In the genomic region with DNA sequence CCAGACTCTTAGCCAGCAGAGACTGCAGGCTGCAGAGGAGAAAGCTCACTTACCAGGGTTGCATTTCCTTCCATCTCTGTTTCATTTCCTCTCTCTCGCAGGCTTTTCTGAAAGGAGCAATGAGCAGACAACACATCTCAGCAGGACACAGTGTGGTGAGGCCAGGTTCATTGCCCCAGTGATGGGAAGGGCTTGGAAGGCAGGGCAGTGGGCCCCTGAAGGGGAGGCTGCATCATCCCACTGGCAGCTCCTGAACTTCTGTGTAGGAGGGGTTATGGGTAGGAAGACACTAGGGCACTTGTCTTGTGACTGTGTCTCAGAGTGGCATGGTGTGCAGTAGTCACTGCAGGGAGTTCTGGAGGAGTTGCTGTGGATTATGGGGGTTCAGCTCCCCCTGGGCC, we compare ENCODE assay signal across 10 cellular contexts.
DNase-seq lines count a peak whose midpoint lies in the region; ATAC-seq and TF ChIP-seq lines count a peak whose summit lies in the region.
"Had no signal": no experiment of that assay in that cellular context is flagged by ENCODE, and none has a peak within 500 bp of the region (broad histone marks: within the 10 kb centered on the region; RNA-seq: fewer than 3 reads in every experiment).

No MANE protein-coding gene starts in this region.

- no peak for TF ChIP-seq POLR2A in uterus (IDR thresholded peaks at IDR 0.05)

- H3K4me3 ChIP-seq in uterus, result no peak overlapping the region

- H3K27ac Mint-ChIP-seq in osteocyte (ENCODE audit: unreplicated experiment), result no peak overlapping the region

- no peak overlapping the region for H3K27ac ChIP-seq in uterus
- H3K27ac ChIP-seq: neutrophil, VCaP had no signal

- no peak overlapping the region for H3K4me3 Mint-ChIP-seq in osteocyte (ENCODE audit: unreplicated experiment)

- H3K4me1 ChIP-seq in uterus, result no peaks in the 10 kb centered on the region

- DNase-seq in osteocyte (ENCODE audit: extremely low spot score, unreplicated experiment), result peak; percentile 66
- no peak for DNase-seq in stimulated activated CD4-positive, alpha-beta T cell treated with anti-CD3 and anti-CD28 coated beads, Interleukin-4, amount 100 ng/mL, for 24 hours
- DNase-seq in uterus, result no peak
- DNase-seq: NCI-H2029 treated with DMSO at 0.1 percent for 48 hours had no signal

- TF ChIP-seq CTCF in osteocyte (IDR thresholded peaks at IDR 0.05) (no peak), uterus (IDR thresholded peaks at IDR 0.05) (no peak)

- ATAC-seq in GM19035 (IDR thresholded peaks at IDR 0.05; ENCODE audit: unreplicated experiment), result peak; percentile 87
- ATAC-seq in HG02588 (IDR thresholded peaks at IDR 0.05; ENCODE audit: unreplicated experiment), result peak; percentile 82
- ATAC-seq in HG03565 (IDR thresholded peaks at IDR 0.05; ENCODE audit: unreplicated experiment), result peak; percentile 95
- no peak for ATAC-seq in SK-N-SH treated with all-trans-retinoic acid at 6 μM for 48 hours

- H3K36me3 ChIP-seq in uterus, result no peaks in the 10 kb centered on the region
- H3K36me3 ChIP-seq: neutrophil had no signal

- no peaks in the 10 kb centered on the region for H3K9me3 Mint-ChIP-seq in osteocyte (ENCODE audit: unreplicated experiment)

- no peaks in the 10 kb centered on the region for H3K4me1 Mint-ChIP-seq in osteocyte (ENCODE audit: unreplicated experiment)

- H3K9me3 ChIP-seq in uterus, result no peaks in the 10 kb centered on the region
- H3K9me3 ChIP-seq: neutrophil had no signal

- H3K27me3 ChIP-seq in uterus, result no peaks in the 10 kb centered on the region

- H3K36me3 Mint-ChIP-seq in osteocyte (ENCODE audit: unreplicated experiment), result no peaks in the 10 kb centered on the region

- H3K27me3 Mint-ChIP-seq in osteocyte (ENCODE audit: unreplicated experiment), result peaks cover 18% of the 10 kb centered on the region

- intact Hi-C loops in uterus (cut with DNase I; ENCODE audit: low total_unique reads), result no loop called here

TF ChIP-seq in SK-N-SH treated with all-trans-retinoic acid at 6 μM for 48 hours, 23 proteins besides CTCF, POLR2A, EP300 and RAD21:
- TF ChIP-seq ISL1 (CRISPR knock-in tag; IDR thresholded peaks at IDR 0.05) (no peak), GLIS3 (CRISPR knock-in tag; IDR thresholded peaks at IDR 0.05) (no peak), SNAI2 (CRISPR knock-in tag; IDR thresholded peaks at IDR 0.05) (no peak), CSDC2 (CRISPR knock-in tag; IDR thresholded peaks at IDR 0.05) (no peak), ZC3H10 (CRISPR knock-in tag; IDR thresholded peaks at IDR 0.05) (no peak), BACH2 (CRISPR knock-in tag; IDR thresholded peaks at IDR 0.05; ENCODE audit: borderline replicate concordance) (no peak), ZNF8 (CRISPR knock-in tag; IDR thresholded peaks at IDR 0.05) (no peak), OSR1 (CRISPR knock-in tag; IDR thresholded peaks at IDR 0.05) (no peak), PPARA (CRISPR knock-in tag; IDR thresholded peaks at IDR 0.05; ENCODE audit: borderline replicate concordance) (no peak), TOX (CRISPR knock-in tag; IDR thresholded peaks at IDR 0.05; ENCODE audit: borderline replicate concordance) (no peak), ZNF565 (CRISPR knock-in tag; conservative IDR thresholded peaks at IDR 0.05; ENCODE audit: low read depth) (no peak), ZFP30 (CRISPR knock-in tag; IDR thresholded peaks at IDR 0.05) (no peak), ARNTL (CRISPR knock-in tag; IDR thresholded peaks at IDR 0.05; ENCODE audit: borderline replicate concordance, low read depth) (no peak), ZNF70 (CRISPR knock-in tag; IDR thresholded peaks at IDR 0.05) (no peak), TCF4 (CRISPR knock-in tag; IDR thresholded peaks at IDR 0.05; ENCODE audit: borderline replicate concordance) (no peak), ESRRG (CRISPR knock-in tag; IDR thresholded peaks at IDR 0.05) (no peak), ZFP3 (CRISPR knock-in tag; IDR thresholded peaks at IDR 0.05) (no peak)
- TF ChIP-seq, protein P1, sequence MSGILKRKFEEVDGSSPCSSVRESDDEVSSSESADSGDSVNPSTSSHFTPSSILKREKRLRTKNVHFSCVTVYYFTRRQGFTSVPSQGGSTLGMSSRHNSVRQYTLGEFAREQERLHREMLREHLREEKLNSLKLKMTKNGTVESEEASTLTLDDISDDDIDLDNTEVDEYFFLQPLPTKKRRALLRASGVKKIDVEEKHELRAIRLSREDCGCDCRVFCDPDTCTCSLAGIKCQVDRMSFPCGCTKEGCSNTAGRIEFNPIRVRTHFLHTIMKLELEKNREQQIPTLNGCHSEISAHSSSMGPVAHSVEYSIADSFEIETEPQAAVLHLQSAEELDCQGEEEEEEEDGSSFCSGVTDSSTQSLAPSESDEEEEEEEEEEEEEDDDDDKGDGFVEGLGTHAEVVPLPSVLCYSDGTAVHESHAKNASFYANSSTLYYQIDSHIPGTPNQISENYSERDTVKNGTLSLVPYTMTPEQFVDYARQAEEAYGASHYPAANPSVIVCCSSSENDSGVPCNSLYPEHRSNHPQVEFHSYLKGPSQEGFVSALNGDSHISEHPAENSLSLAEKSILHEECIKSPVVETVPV (CRISPR knock-in tag; IDR thresholded peaks at IDR 0.05), result no peak
- TF ChIP-seq, protein P2, sequence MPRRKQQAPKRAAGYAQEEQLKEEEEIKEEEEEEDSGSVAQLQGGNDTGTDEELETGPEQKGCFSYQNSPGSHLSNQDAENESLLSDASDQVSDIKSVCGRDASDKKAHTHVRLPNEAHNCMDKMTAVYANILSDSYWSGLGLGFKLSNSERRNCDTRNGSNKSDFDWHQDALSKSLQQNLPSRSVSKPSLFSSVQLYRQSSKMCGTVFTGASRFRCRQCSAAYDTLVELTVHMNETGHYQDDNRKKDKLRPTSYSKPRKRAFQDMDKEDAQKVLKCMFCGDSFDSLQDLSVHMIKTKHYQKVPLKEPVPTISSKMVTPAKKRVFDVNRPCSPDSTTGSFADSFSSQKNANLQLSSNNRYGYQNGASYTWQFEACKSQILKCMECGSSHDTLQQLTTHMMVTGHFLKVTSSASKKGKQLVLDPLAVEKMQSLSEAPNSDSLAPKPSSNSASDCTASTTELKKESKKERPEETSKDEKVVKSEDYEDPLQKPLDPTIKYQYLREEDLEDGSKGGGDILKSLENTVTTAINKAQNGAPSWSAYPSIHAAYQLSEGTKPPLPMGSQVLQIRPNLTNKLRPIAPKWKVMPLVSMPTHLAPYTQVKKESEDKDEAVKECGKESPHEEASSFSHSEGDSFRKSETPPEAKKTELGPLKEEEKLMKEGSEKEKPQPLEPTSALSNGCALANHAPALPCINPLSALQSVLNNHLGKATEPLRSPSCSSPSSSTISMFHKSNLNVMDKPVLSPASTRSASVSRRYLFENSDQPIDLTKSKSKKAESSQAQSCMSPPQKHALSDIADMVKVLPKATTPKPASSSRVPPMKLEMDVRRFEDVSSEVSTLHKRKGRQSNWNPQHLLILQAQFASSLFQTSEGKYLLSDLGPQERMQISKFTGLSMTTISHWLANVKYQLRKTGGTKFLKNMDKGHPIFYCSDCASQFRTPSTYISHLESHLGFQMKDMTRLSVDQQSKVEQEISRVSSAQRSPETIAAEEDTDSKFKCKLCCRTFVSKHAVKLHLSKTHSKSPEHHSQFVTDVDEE (CRISPR knock-in tag; IDR thresholded peaks at IDR 0.05), result no peak
- TF ChIP-seq, protein P3, sequence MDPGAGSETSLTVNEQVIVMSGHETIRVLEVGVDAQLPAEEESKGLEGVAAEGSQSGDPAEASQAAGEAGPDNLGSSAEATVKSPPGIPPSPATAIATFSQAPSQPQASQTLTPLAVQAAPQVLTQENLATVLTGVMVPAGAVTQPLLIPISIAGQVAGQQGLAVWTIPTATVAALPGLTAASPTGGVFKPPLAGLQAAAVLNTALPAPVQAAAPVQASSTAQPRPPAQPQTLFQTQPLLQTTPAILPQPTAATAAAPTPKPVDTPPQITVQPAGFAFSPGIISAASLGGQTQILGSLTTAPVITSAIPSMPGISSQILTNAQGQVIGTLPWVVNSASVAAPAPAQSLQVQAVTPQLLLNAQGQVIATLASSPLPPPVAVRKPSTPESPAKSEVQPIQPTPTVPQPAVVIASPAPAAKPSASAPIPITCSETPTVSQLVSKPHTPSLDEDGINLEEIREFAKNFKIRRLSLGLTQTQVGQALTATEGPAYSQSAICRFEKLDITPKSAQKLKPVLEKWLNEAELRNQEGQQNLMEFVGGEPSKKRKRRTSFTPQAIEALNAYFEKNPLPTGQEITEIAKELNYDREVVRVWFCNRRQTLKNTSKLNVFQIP (CRISPR knock-in tag; IDR thresholded peaks at IDR 0.05; ENCODE audit: borderline replicate concordance, low read depth), result no peak
TF ChIP-seq in SK-N-SH treated with all-trans-retinoic acid at 6 μM for 48 hours: peak in this region for 0.
